ENCODE assay signal across 8 cellular contexts in genomic region chr1:40531381-40532061, GRCh38. TPM values are rescaled to one million over a fixed set of nuclear protein-coding genes. Genes with fewer than 3 reads are reported as not detected.
DNase-seq lines count a peak whose midpoint lies in the region; ATAC-seq lines count a peak whose summit lies in the region.

Gene ZNF684 (plus strand): TSS chr1:40531637. CDS start chr1:40533167, 1,530 bp downstream.

- peak; percentile 97 for DNase-seq in AG20443 (ENCODE audit: low spot score)
- DNase-seq in NCI-H446 treated with DMSO at 0.1 percent for 48 hours (lab: John Stamatoyannopoulos, UW) = peak; percentile 90
- DNase-seq in activated CD4-positive, CD25-positive, alpha-beta regulatory T cell treated with anti-CD3 and anti-CD28 coated beads, Interleukin-2, amount 50 U/mL, for 72 hours = peak; percentile 76
- peak; percentile 95 for DNase-seq in cerebellum (ENCODE audit: low spot score)
- DNase-seq in kidney glomerular epithelial cell (lab: John Stamatoyannopoulos, UW) = peak; percentile 96
- DNase-seq in stimulated activated CD4-positive, alpha-beta T cell treated with anti-CD3 and anti-CD28 coated beads, Interleukin-15, amount 100 ng/mL, for 48 hours (ENCODE audit: low read depth in 2 of 2) = peak; percentile 71 to 77

- ATAC-seq in GM19043 (IDR thresholded peaks at IDR 0.05; ENCODE audit: low read depth, unreplicated experiment) = peak; percentile 96
- peak; percentile 93 for ATAC-seq in HG03354 (IDR thresholded peaks at IDR 0.05; ENCODE audit: poor library complexity, severe bottlenecking, unreplicated experiment)

RNA-seq across cellular contexts. Expression of gene ZNF684, which starts in this region (rescaled TPM):
- 8.5 TPM for total RNA-seq in cerebellum

Comparison
In these comparisons a context has a peak if more than half of its experiments do, and no peak if none do; other contexts are left out.
1. Peak in every context shown above with its lines: DNase-seq and ATAC-seq.